Comparison of ENCODE assay signal across 9 cellular contexts in the genomic region with DNA sequence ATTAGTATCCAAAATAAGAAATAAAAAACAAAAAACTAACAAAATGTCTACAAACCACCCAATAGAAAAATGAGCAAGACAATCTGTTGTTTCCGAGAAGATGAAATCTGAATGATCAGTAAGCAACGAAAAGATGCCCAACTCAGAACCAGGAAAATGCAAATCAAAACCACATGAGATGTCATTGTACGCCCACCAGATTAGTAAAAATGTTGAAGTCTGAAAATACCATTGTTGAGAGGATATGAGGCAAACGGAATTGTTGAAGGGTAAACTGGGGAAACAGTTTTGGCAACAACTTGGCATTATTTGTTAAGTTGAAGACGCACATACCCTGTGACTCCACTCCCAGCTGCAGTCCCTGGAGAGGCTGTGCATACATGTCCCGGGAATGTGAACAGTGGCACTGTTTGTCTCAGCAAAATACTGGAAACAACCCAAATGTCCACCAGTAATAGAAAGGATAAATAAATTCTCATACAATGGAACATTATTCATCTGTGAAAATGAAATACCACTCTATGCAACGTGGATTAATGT. TPM values are rescaled to one million over a fixed set of nuclear protein-coding genes. Genes with fewer than 3 reads are reported as not detected.
DNase-seq lines count a peak whose midpoint lies in the region; ATAC-seq, FAIRE-seq and TF ChIP-seq lines count a peak whose summit lies in the region.
"Had no signal": no experiment of that assay in that cellular context is flagged by ENCODE, and none has a peak within 500 bp of the region (broad histone marks: within the 10 kb centered on the region; RNA-seq: fewer than 3 reads in every experiment).

No MANE protein-coding gene starts in this region.

- peaks cover 47% of the 10 kb centered on the region for H3K4me1 ChIP-seq in CD4-positive, alpha-beta memory T cell (ENCODE audit: insufficient read depth, low read length)
- peaks cover 40% of the 10 kb centered on the region for H3K4me1 ChIP-seq in SJSA1 (replicated peaks)
- no peaks in the 10 kb centered on the region for H3K4me1 ChIP-seq in endodermal cell (ENCODE audit: control insufficient read depth, insufficient read depth, low read length)

- peak overlapping the region; percentile 32 for H3K27ac ChIP-seq in CD4-positive, alpha-beta memory T cell (ENCODE audit: low read depth, low read length)
- H3K27ac ChIP-seq in SJSA1 (peak overlapping the region; percentile 54), dorsolateral prefrontal cortex (peak overlapping the region; percentile 62 to 98 (median 93)), endodermal cell (ENCODE audit: low read depth, low read length) (no peak overlapping the region)

- no peak for DNase-seq in CD4-positive, alpha-beta memory T cell
- peak; percentile 54 to 65 for DNase-seq in SJSA1 (ENCODE audit: low read depth in 1 of 2, low spot score in 2 of 2)
- peak in 7 of 10 donors; percentile 66 to 87 (median 81) for DNase-seq in dorsolateral prefrontal cortex
- DNase-seq in nephron progenitor cell = no peak
- DNase-seq in endodermal cell = no peak
- no peak for DNase-seq in HTR-8/SVneo (ENCODE audit: insufficient read length, low spot score)

- TF ChIP-seq CTCF in dorsolateral prefrontal cortex (IDR thresholded peaks at IDR 0.05 in 54 of 56, conservative IDR thresholded peaks at IDR 0.05 in 2 of 56; ENCODE audit: low read depth in 1 of 56, partially characterized antibody in 56 of 56) (peak in 8 of 56 donors; percentile 8 to 21 (median 12)), nephron progenitor cell (IDR thresholded peaks at IDR 0.05) (no peak), endodermal cell (conservative IDR thresholded peaks at IDR 0.05) (no peak)

- H3K9ac ChIP-seq in endodermal cell (ENCODE audit: extremely low read depth, low read length, poor library complexity, severe bottlenecking) = no peak overlapping the region

- peaks cover 17 to 23% of the 10 kb centered on the region in 2 donors for H3K36me3 Mint-ChIP-seq in CD4-positive, alpha-beta memory T cell
- H3K36me3 Mint-ChIP-seq in nephron progenitor cell (ENCODE audit: low read depth) (peaks cover 55% of the 10 kb centered on the region), endodermal cell (ENCODE audit: low read depth) (peaks cover 48% of the 10 kb centered on the region)

- peaks cover 42 to 74% (median 59%) of the 10 kb centered on the region in 4 donors for H3K4me1 Mint-ChIP-seq in CD4-positive, alpha-beta memory T cell
- H3K4me1 Mint-ChIP-seq in nephron progenitor cell (peaks cover 32% of the 10 kb centered on the region), endodermal cell (peaks cover 25% of the 10 kb centered on the region)

- peak overlapping the region; percentile 17 to 91 (median 82) for H3K4me3 Mint-ChIP-seq in CD4-positive, alpha-beta memory T cell
- H3K4me3 Mint-ChIP-seq in nephron progenitor cell (no peak overlapping the region), endodermal cell (no peak overlapping the region)

- no peaks in the 10 kb centered on the region for H3K9me3 Mint-ChIP-seq in CD4-positive, alpha-beta memory T cell
- H3K9me3 Mint-ChIP-seq in nephron progenitor cell = peaks cover 20% of the 10 kb centered on the region
- peaks cover 15% of the 10 kb centered on the region for H3K9me3 Mint-ChIP-seq in endodermal cell

- no peaks in the 10 kb centered on the region for H3K27me3 ChIP-seq in CD4-positive, alpha-beta memory T cell (ENCODE audit: insufficient read depth, low read length)
- H3K27me3 ChIP-seq in SJSA1 (replicated peaks) (no peaks in the 10 kb centered on the region), dorsolateral prefrontal cortex (no peaks in the 10 kb centered on the region), endodermal cell (ENCODE audit: control insufficient read depth, insufficient read depth, low read length, poor library complexity, severe bottlenecking) (no peaks in the 10 kb centered on the region)

- 91% methylated on average over 6 to 7 of the region's 7 CpGs for WGBS in endodermal cell (ENCODE audit: insufficient coverage in 1 of 2, insufficient read length in 1 of 2), 2 experiments

- H3K36me3 ChIP-seq in CD4-positive, alpha-beta memory T cell (ENCODE audit: insufficient read depth, low read length) = peaks cover 15% of the 10 kb centered on the region
- H3K36me3 ChIP-seq in SJSA1 (peaks cover 40% of the 10 kb centered on the region), endodermal cell (ENCODE audit: control insufficient read depth, insufficient read depth, low read length) (peaks cover 29% of the 10 kb centered on the region)

- H3K9me3 ChIP-seq in CD4-positive, alpha-beta memory T cell (ENCODE audit: control insufficient read depth in 1 of 2, low read length in 2 of 2) = no peaks in the 10 kb centered on the region
- H3K9me3 ChIP-seq in SJSA1 (replicated peaks) (no peaks in the 10 kb centered on the region), endodermal cell (ENCODE audit: control insufficient read depth, low read length) (peaks cover 17% of the 10 kb centered on the region)

- peak overlapping the region; percentile 65 to 93 (median 89) for H3K27ac Mint-ChIP-seq in CD4-positive, alpha-beta memory T cell
- H3K27ac Mint-ChIP-seq in nephron progenitor cell (peak overlapping the region; percentile 9), endodermal cell (no peak overlapping the region)

- ATAC-seq in GM21526 (IDR thresholded peaks at IDR 0.05; ENCODE audit: low FRiP score, unreplicated experiment) (no peak), HG03196 (IDR thresholded peaks at IDR 0.05; ENCODE audit: unreplicated experiment) (no peak)

- POLR2A ChIA-PET in CD4-positive, alpha-beta memory T cell (lab: Charles Lee; ENCODE audit: partially characterized antibody) = interaction anchor here (0.6 to 1.4 kb wide), 3 partner anchors 9 to 55 kb away, joined by 3 to 4 read pairs (median 3); a partner anchor contains a TSS

- no peaks in the 10 kb centered on the region for H3K27me3 Mint-ChIP-seq in CD4-positive, alpha-beta memory T cell
- peaks cover 13% of the 10 kb centered on the region for H3K27me3 Mint-ChIP-seq in nephron progenitor cell (ENCODE audit: low read depth, poor library complexity)
- peaks cover 3% of the 10 kb centered on the region for H3K27me3 Mint-ChIP-seq in endodermal cell (ENCODE audit: insufficient read depth)

- CTCF ChIA-PET in CD4-positive, alpha-beta memory T cell (lab: Charles Lee; ENCODE audit: partially characterized antibody) = interaction anchor here (1.0 to 2.5 kb wide), 2 partner anchors 11 kb away, joined by 3 to 10 read pairs; a partner anchor contains a TSS

- intact Hi-C loops in CD4-positive, alpha-beta memory T cell (cut with micrococcal nuclease) = no loop called here
- intact Hi-C loops in dorsolateral prefrontal cortex (cut with DNase I) = loop anchor here (1.0 to 5.0 kb wide), 3 partner anchors 15 to 130 kb away; a partner anchor contains a TSS

- no peak for FAIRE-seq in HTR-8/SVneo (lab: Jason Lieb, UNC)

- H3K4me3 ChIP-seq in CD4-positive, alpha-beta memory T cell (ENCODE audit: low read length in 2 of 2) = no peak overlapping the region
- H3K4me3 ChIP-seq in SJSA1 (no peak overlapping the region), dorsolateral prefrontal cortex (peak overlapping the region in 38 of 59 donors; percentile 2 to 48 (median 22)), endodermal cell (ENCODE audit: low read length) (no peak overlapping the region)

RNA-seq across cellular contexts. Expression of a gene that starts 10.6 kb away (rescaled TPM):
- total RNA-seq in CD4-positive, alpha-beta memory T cell = 10 to 100 TPM; 52.6 to 61.0 TPM
- 10 to 100 TPM in 1 of 2 donors, 1 to 10 TPM in 1; 5.2 to 24.3 TPM for polyA plus RNA-seq in CD4-positive, alpha-beta memory T cell
- total RNA-seq in SJSA1 (2014; rRNA removed; shearing (Covaris generic)) = 26.6 and 33.6 TPM in 2 replicates
- total RNA-seq in dorsolateral prefrontal cortex (10 to 100 TPM; 29.3 to 71.4 (median 45.9) TPM), endodermal cell (10 to 100 TPM; 28.0 to 31.7 TPM)
- 35.1 TPM for polyA plus RNA-seq in endodermal cell (2013, experiment 1 of 2)
- 32.6 TPM for polyA plus RNA-seq in endodermal cell (2013, experiment 2 of 2)

RNA-seq across cellular contexts. Expression of a gene that starts 38.7 kb away (rescaled TPM):
- not detected for total RNA-seq in CD4-positive, alpha-beta memory T cell
- polyA plus RNA-seq in CD4-positive, alpha-beta memory T cell = not detected
- not detected in 2 replicates for total RNA-seq in SJSA1 (2014; rRNA removed; shearing (Covaris generic))
- total RNA-seq in dorsolateral prefrontal cortex = 10 to 100 TPM in 12 of 120 experiments, 1 to 10 TPM in 108; 2.1 to 17.6 (median 5.9) TPM
- 1 to 10 TPM in 1 of 2 donors, under 1 TPM in 1; 0.97 to 1.3 TPM for total RNA-seq in endodermal cell
- 0.18 TPM for polyA plus RNA-seq in endodermal cell (2013, experiment 1 of 2)
- polyA plus RNA-seq in endodermal cell (2013, experiment 2 of 2) = 0.12 TPM
- total RNA-seq: glomerular endothelial cell had no signal

RNA-seq across cellular contexts. Expression of a gene that starts 52.5 kb away (rescaled TPM):
- not detected for total RNA-seq in CD4-positive, alpha-beta memory T cell
- polyA plus RNA-seq in CD4-positive, alpha-beta memory T cell = not detected
- not detected in 2 replicates for total RNA-seq in SJSA1 (2014; rRNA removed; shearing (Covaris generic))
- total RNA-seq in dorsolateral prefrontal cortex (10 to 100 TPM in 2 of 120 experiments, 1 to 10 TPM in 107, under 1 TPM in 11; 0.34 to 16.8 (median 2.1) TPM), endodermal cell (under 1 TPM in 1 of 2 donors, not detected in 1; 0.15 TPM)
- polyA plus RNA-seq in endodermal cell (2013, experiment 1 of 2) = 0.18 TPM
- polyA plus RNA-seq in endodermal cell (2013, experiment 2 of 2) = not detected
- total RNA-seq: glomerular endothelial cell had no signal

RNA-seq across cellular contexts. Expression of a gene that starts 56.5 kb away (rescaled TPM):
- total RNA-seq in CD4-positive, alpha-beta memory T cell = not detected
- polyA plus RNA-seq in CD4-positive, alpha-beta memory T cell = not detected
- not detected in 2 replicates for total RNA-seq in SJSA1 (2014; rRNA removed; shearing (Covaris generic))
- total RNA-seq in dorsolateral prefrontal cortex (1 to 10 TPM in 15 of 120 experiments, under 1 TPM in 42, not detected in 63; 0.16 to 2.5 (median 0.66) TPM), endodermal cell (1 to 10 TPM; 3.2 to 3.5 TPM)
- 0.18 TPM for polyA plus RNA-seq in endodermal cell (2013, experiment 1 of 2)
- polyA plus RNA-seq in endodermal cell (2013, experiment 2 of 2) = 0.37 TPM
- total RNA-seq: glomerular endothelial cell had no signal

Comparison
In these comparisons a context has a peak if more than half of its experiments do, and no peak if none do; other contexts are left out.
1. DNase-seq: peak in SJSA1 (2 of 2) and dorsolateral prefrontal cortex (7 of 10); none in CD4-positive, alpha-beta memory T cell (0 of 5), nephron progenitor cell (single experiment), endodermal cell (single experiment) and HTR-8/SVneo (single experiment).
2. H3K4me3 ChIP-seq: peak in dorsolateral prefrontal cortex (38 of 59); none in CD4-positive, alpha-beta memory T cell (0 of 2), SJSA1 (single experiment) and endodermal cell (single experiment).
3. H3K4me3 Mint-ChIP-seq: peak in CD4-positive, alpha-beta memory T cell (8 of 8); none in nephron progenitor cell (single experiment) and endodermal cell (single experiment).